ENCODE assay signal across 8 cellular contexts in the genomic region with DNA sequence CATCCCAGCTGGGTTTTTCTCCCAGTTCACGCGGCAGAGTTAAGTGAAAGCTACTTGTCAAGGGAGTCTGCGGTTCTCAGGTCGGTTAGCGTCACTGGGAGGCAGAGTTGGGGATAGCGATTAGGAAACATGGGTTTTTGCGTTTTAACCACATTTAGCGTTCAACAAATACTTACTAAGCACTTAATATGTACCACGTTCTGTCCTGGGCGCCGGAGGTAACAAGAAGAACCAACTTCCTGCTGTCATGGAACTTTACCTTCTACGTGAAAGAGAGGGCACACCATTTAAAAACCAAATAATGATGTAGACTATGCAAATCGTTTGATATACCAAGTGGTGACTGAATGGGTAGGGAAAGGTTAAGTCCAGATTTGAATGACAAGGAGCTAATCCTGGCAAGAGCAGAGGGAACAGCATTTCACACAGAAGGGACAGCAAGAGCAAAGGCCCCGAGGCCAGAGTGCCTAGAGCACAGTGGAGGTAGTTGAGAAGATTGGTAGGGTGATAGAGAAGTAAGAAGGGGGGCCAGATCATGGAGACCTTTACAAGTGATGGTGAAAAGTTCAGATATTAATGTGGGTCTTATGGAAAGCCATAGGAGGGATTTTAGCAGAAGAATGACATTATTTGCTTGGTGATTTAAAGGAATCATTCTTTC. TPM values are rescaled to one million over a fixed set of nuclear protein-coding genes. Genes with fewer than 3 reads are reported as not detected.
DNase-seq lines count a peak whose midpoint lies in the region; ATAC-seq and TF ChIP-seq lines count a peak whose summit lies in the region.

No MANE protein-coding gene starts in this region.

- peak in 1 of 7 experiments; percentile 2 for TF ChIP-seq CTCF in stomach (IDR thresholded peaks at IDR 0.05)

- WGBS in stomach, 5 donors: 1 to 2% (median 2%) methylated on average over 14 of the region's 14 CpGs

- no peak for TF ChIP-seq EP300 in stomach (IDR thresholded peaks at IDR 0.05)

- H3K27ac ChIP-seq in stomach: peak overlapping the region; percentile 87 to 95 (median 93)

- TF ChIP-seq POLR2A in stomach (IDR thresholded peaks at IDR 0.05): no peak

- ATAC-seq in HG03135 (IDR thresholded peaks at IDR 0.05; ENCODE audit: unreplicated experiment): peak; percentile 5
- ATAC-seq in activated T-cell treated with anti-CD3 and anti-CD28 coated beads, Interleukin-2, amount 50 U/mL, for 72 hours (replicated peaks in 1 of 2): no peak

- DNase-seq in stimulated activated CD4-positive, alpha-beta T cell treated with anti-CD3 and anti-CD28 coated beads, Interleukin-15, amount 100 ng/mL, for 48 hours (ENCODE audit: low read depth in 2 of 2): peak; percentile 0 to 4
- no peak for DNase-seq in stimulated activated CD4-positive, alpha-beta T cell treated with anti-CD3 and anti-CD28 coated beads, Interleukin-12 subunit alpha, Interleukin-12 subunit beta, amount 100 ng/mL, for 4 hours
- peak in 1 of 2 donors; percentile 11 for DNase-seq in activated T-cell treated with anti-CD3 and anti-CD28 coated beads, Interleukin-2, amount 50 U/mL, for 72 hours
- no peak for DNase-seq in stomach
- DNase-seq in KG1 (lab: John Stamatoyannopoulos, UW): no peak
- no peak for DNase-seq in stimulated activated CD4-positive, alpha-beta T cell treated with anti-CD3 and anti-CD28 coated beads, Interleukin-15, amount 100 ng/mL, for 24 hours

- peaks cover 4 to 26% of the 10 kb centered on the region in 2 donors for H3K36me3 Mint-ChIP-seq in activated T-cell treated with anti-CD3 and anti-CD28 coated beads, Interleukin-2, amount 50 U/mL, for 72 hours (ENCODE audit: insufficient read depth in 2 of 2)

- no peaks in the 10 kb centered on the region for H3K9me3 ChIP-seq in iPS-18c (ENCODE audit: control insufficient read depth, insufficient read depth, low read length)
- no peaks in the 10 kb centered on the region for H3K9me3 ChIP-seq in stomach

- H3K36me3 ChIP-seq in stomach: peaks cover 0 to 27% (median 24%) of the 10 kb centered on the region in 4 donors

- intact Hi-C loops in stomach (cut with DNase I; ENCODE audit: low total_unique reads): loop anchor here (10.0 kb wide), 1 partner anchor 204 kb away; a partner anchor contains a TSS

- peaks cover 49% of the 10 kb centered on the region for H3K4me1 Mint-ChIP-seq in activated T-cell treated with anti-CD3 and anti-CD28 coated beads, Interleukin-2, amount 50 U/mL, for 72 hours (ENCODE audit: low read depth)

- H3K9me3 Mint-ChIP-seq in activated T-cell treated with anti-CD3 and anti-CD28 coated beads, Interleukin-2, amount 50 U/mL, for 72 hours: no peaks in the 10 kb centered on the region

- no peaks in the 10 kb centered on the region for H3K27me3 ChIP-seq in stomach

- H3K4me1 ChIP-seq in stomach: peaks cover 19 to 37% (median 28%) of the 10 kb centered on the region in 4 donors

- peak overlapping the region; percentile 84 to 88 for H3K4me3 Mint-ChIP-seq in activated T-cell treated with anti-CD3 and anti-CD28 coated beads, Interleukin-2, amount 50 U/mL, for 72 hours

- peak overlapping the region; percentile 78 for H3K27ac Mint-ChIP-seq in activated T-cell treated with anti-CD3 and anti-CD28 coated beads, Interleukin-2, amount 50 U/mL, for 72 hours

- peak overlapping the region; percentile 93 for H3K4me3 ChIP-seq in iPS-18c (ENCODE audit: insufficient read depth, low read depth, low read length)
- H3K4me3 ChIP-seq in stomach: peak overlapping the region; percentile 72 to 91 (median 84)

- H3K27me3 Mint-ChIP-seq in activated T-cell treated with anti-CD3 and anti-CD28 coated beads, Interleukin-2, amount 50 U/mL, for 72 hours (ENCODE audit: low read depth): no peaks in the 10 kb centered on the region

RNA-seq across cellular contexts. Expression of a gene that starts 0.7 kb away (rescaled TPM):
- total RNA-seq in activated T-cell treated with anti-CD3 and anti-CD28 coated beads, Interleukin-2, amount 50 U/mL, for 72 hours: 10 to 100 TPM; 41.9 to 43.6 TPM
- total RNA-seq in stomach: 100 to 1,000 TPM in 1 of 5 donors, 10 to 100 TPM in 3, 1 to 10 TPM in 1; 8.7 to 105 (median 16.5) TPM
- 10 to 100 TPM; 11.6 to 14.1 (median 12.0) TPM for polyA plus RNA-seq in stomach

RNA-seq across cellular contexts. Expression of a gene that starts 0.8 kb away (rescaled TPM):
- total RNA-seq in activated T-cell treated with anti-CD3 and anti-CD28 coated beads, Interleukin-2, amount 50 U/mL, for 72 hours: under 1 TPM; 0.25 to 0.31 TPM
- total RNA-seq in stomach: not detected
- polyA plus RNA-seq in stomach: not detected

Comparison
In these comparisons a context has a peak if more than half of its experiments do, and no peak if none do; other contexts are left out.
1. DNase-seq: peak in stimulated activated CD4-positive, alpha-beta T cell treated with anti-CD3 and anti-CD28 coated beads, Interleukin-15, amount 100 ng/mL, for 48 hours (2 of 2); none in stimulated activated CD4-positive, alpha-beta T cell treated with anti-CD3 and anti-CD28 coated beads, Interleukin-12 subunit alpha, Interleukin-12 subunit beta, amount 100 ng/mL, for 4 hours (single experiment), stomach (single experiment), KG1 (single experiment) and stimulated activated CD4-positive, alpha-beta T cell treated with anti-CD3 and anti-CD28 coated beads, Interleukin-15, amount 100 ng/mL, for 24 hours (single experiment).